Comparison of ENCODE assay signal across 35 cellular contexts in the genomic region with DNA sequence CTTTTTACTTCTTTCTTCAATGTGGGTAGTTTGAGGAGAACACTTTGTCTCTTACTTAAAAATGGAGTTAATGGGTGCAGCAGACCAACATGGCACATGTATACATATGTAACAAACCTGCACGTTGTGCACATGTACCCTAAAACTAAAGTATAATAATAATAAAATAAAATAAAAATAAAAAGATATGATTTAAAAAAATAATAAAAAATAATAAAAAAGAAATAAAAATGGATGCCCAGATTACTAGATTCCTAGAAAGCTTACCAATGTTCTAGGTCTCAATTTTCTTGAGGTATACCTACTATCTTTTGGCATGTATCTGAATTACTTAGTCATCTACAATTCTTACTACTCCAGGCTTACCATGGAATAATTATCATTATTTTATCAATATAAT.
"Had no signal": no experiment of that assay in that cellular context is flagged by ENCODE, and none has a peak within 500 bp of the region (broad histone marks: within the 10 kb centered on the region; RNA-seq: fewer than 3 reads in every experiment).

No MANE protein-coding gene starts in this region.

- DNase-seq: Karpas-422, Kasumi-1, MG63, MM.1S, MV-4-11, NCI-H1048, NCI-H1092, NCI-H1092 treated with DMSO at 0.1 percent for 48 hours, NCI-H1105, NCI-H1105 treated with DMSO at 0.1 percent for 48 hours, NCI-H1417, NCI-H1417 treated with DMSO at 0.1 percent for 48 hours, NCI-H1436, NCI-H1436 treated with DMSO at 0.1 percent for 48 hours, NCI-H146, NCI-H1694, NCI-H1694 treated with DMSO at 0.1 percent for 48 hours, NCI-H187, NCI-H187 treated with DMSO at 0.1 percent for 48 hours, NCI-H1930, NCI-H2029, NCI-H2029 treated with DMSO at 0.1 percent for 48 hours, NCI-H2081, NCI-H2081 treated with DMSO at 0.1 percent for 48 hours, NCI-H2107, NCI-H2171, NCI-H2171 treated with DMSO at 0.1 percent for 48 hours, NCI-H2227 treated with DMSO at 0.1 percent for 48 hours, NCI-H226, NCI-H345, NCI-H446, NCI-H446 treated with DMSO at 0.1 percent for 48 hours, NCI-H510A treated with DMSO at 0.1 percent for 48 hours, NCI-H524 had no signal

- H3K4me3 ChIP-seq: MG63 had no signal

- H3K36me3 ChIP-seq: MG63 had no signal

- H3K27ac ChIP-seq: KMS-11 had no signal

- H3K9me3 ChIP-seq: MG63 had no signal

- H3K9ac ChIP-seq: KMS-11 had no signal
